In genomic region chr3:165196577-165197561, GRCh38 we compare ENCODE assay signal across 8 cellular contexts. TPM values are rescaled to one million over a fixed set of nuclear protein-coding genes. Genes with fewer than 3 reads are reported as not detected.
A peak's percentile ranks its signal among the peaks of the same experiment; 100 is the strongest.
DNase-seq lines count a peak whose midpoint lies in the region; ATAC-seq and TF ChIP-seq lines count a peak whose summit lies in the region.

No MANE protein-coding gene starts in this region.

- peak; percentile 8 for DNase-seq in BE2C
- peak; percentile 69 for DNase-seq in NCI-H1105 treated with DMSO at 0.1 percent for 48 hours (lab: John Stamatoyannopoulos, UW)
- DNase-seq in coronary artery (ENCODE audit: low spot score): peak; percentile 55
- DNase-seq in NK-92 (lab: John Stamatoyannopoulos, UW; ENCODE audit: unreplicated experiment): no peak
- DNase-seq in NCI-H1048 (lab: John Stamatoyannopoulos, UW): no peak

- H3K27ac ChIP-seq in coronary artery (no peak overlapping the region), muscle layer of duodenum (ENCODE audit: low read length) (peak overlapping the region; percentile 3)

- H3K27me3 ChIP-seq in BE2C (peaks cover 72% of the 10 kb centered on the region), muscle layer of duodenum (ENCODE audit: low read depth, low read length) (peaks cover 43% of the 10 kb centered on the region)

- ATAC-seq in HG02938 (IDR thresholded peaks at IDR 0.05; ENCODE audit: unreplicated experiment): no peak
- no peak for ATAC-seq in HG03442 (IDR thresholded peaks at IDR 0.05; ENCODE audit: unreplicated experiment)

- peaks cover 5% of the 10 kb centered on the region; the same call in 1 of the 2 replicates for H3K4me1 ChIP-seq in BE2C
- peaks cover 5 to 38% of the 10 kb centered on the region in 2 donors for H3K4me1 ChIP-seq in muscle layer of duodenum (ENCODE audit: control insufficient read depth in 1 of 2, insufficient read depth in 2 of 2, low read length in 2 of 2)

- peak overlapping the region; percentile 53 for H3K4me3 ChIP-seq in BE2C (ENCODE audit: low read depth, low read length)
- peak overlapping the region; percentile 71 for H3K4me3 ChIP-seq in coronary artery
- peak overlapping the region; percentile 65 to 68 for H3K4me3 ChIP-seq in muscle layer of duodenum (ENCODE audit: low read depth in 1 of 2, low read length in 2 of 2)

- H3K9me3 ChIP-seq in BE2C (no peaks in the 10 kb centered on the region), muscle layer of duodenum (ENCODE audit: control insufficient read depth in 1 of 2, low read length in 2 of 2) (no peaks in the 10 kb centered on the region)

- TF ChIP-seq CTCF in BE2C (IDR thresholded peaks at IDR 0.05; ENCODE audit: low read depth, low read length): no peak
- no peak for TF ChIP-seq CTCF in coronary artery (IDR thresholded peaks at IDR 0.05)

- H3K36me3 ChIP-seq in BE2C (no peaks in the 10 kb centered on the region), muscle layer of duodenum (ENCODE audit: control insufficient read depth in 1 of 2, insufficient read depth in 2 of 2, low read length in 2 of 2) (no peaks in the 10 kb centered on the region)

RNA-seq across cellular contexts. Expression of gene SLITRK3, which starts 0.7 kb away (rescaled TPM):
- polyA plus RNA-seq in BE2C (2012; ENCODE audit: insufficient read depth, insufficient read length, low read depth): not detected

Comparison
In these comparisons a context has a peak if more than half of its experiments do, and no peak if none do; other contexts are left out.
1. DNase-seq: peak in BE2C (single experiment), NCI-H1105 treated with DMSO at 0.1 percent for 48 hours (single experiment) and coronary artery (single experiment); none in NK-92 (single experiment) and NCI-H1048 (single experiment).
2. Peak in every context shown above with its lines, with median percentiles within 50 percentile points of each other: H3K4me3 ChIP-seq.